1 cellular context compared by ENCODE assay signal in the genomic region with DNA sequence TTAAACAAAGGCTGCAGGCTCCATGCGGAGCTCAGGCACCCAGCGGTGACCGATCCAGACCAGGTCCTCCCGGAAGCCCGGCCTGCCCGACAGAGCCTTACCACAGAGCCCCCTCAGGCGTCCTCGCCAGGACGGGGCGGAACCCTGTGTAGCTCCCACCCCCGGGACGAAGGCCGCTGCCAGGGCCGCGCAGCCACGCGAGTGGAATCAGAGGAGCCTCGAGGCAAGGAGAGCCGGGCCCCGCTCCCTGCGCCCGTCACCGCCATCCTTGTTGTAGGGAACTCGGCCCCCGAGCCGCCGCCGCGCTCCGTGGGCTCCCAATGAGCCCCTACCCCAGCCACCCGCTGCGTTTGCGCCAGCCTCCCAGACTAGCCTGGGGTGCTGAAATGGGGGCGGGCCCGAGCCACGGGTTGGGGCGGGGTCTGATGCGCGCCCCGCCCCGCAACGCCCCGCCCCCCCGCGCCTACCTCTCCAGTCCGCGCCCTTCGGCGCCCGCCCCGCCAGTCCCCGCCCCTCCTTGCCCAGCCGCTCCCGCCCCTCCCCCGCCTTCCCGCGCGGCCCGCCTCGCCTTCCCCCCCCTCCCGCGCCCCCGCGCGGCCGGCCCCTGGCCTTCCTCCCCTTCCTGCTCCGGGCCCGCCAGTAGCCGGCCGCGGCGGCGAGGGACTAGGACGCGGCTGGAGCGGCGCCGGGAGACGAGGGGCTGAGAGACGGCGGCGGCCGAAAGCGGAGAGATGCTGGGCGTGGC.
TF ChIP-seq lines count a peak whose summit lies in the region.

Gene LIMS1, plus strand, starts transcription at position 639 of the 745 bp plus-strand sequence. Its CDS starts 93 bp downstream, at position 732.

TF ChIP-seq in K562, 482 proteins besides CTCF, POLR2A, EP300 and RAD21 (continued from another document and continues in another):
- no peak for TF ChIP-seq RCOR1 (IDR thresholded peaks at IDR 0.05; ENCODE audit: borderline replicate concordance in 1 of 2, low read depth in 2 of 2, low read length in 2 of 2)
- peak; percentile 58; the same call in 1 of the 2 replicates for TF ChIP-seq ZBTB1 (CRISPR knock-in tag; IDR thresholded peaks at IDR 0.05; ENCODE audit: borderline replicate concordance, low read depth)
- no peak for TF ChIP-seq STAT5B (CRISPR knock-in tag; IDR thresholded peaks at IDR 0.05)
- 0 out of 2 replicates have a peak, but pooled peaks have one; percentile 17 for TF ChIP-seq GATAD2A (IDR thresholded peaks at IDR 0.05)
- TF ChIP-seq ZNF3 (CRISPR knock-in tag; IDR thresholded peaks at IDR 0.05): no peak
- TF ChIP-seq TRIM25 (IDR thresholded peaks at IDR 0.05; ENCODE audit: borderline replicate concordance): no peak
- no peak for TF ChIP-seq ZNF764 (CRISPR knock-in tag; IDR thresholded peaks at IDR 0.05; ENCODE audit: low read depth)
- TF ChIP-seq ETS2 (tag; IDR thresholded peaks at IDR 0.05; ENCODE audit: borderline replicate concordance, poor library complexity, severe bottlenecking): no peak
- peak; percentile 48; the same call in 1 of the 2 replicates for TF ChIP-seq GABPA (tag; conservative IDR thresholded peaks at IDR 0.05; ENCODE audit: low read depth)
- TF ChIP-seq NFIX (CRISPR knock-in tag; IDR thresholded peaks at IDR 0.05; ENCODE audit: low read depth): no peak
- TF ChIP-seq ZNF57 (CRISPR knock-in tag; IDR thresholded peaks at IDR 0.05): no peak
- TF ChIP-seq SRSF7 (optimal IDR thresholded peaks at IDR 0.05; ENCODE audit: low read depth, low read length): no peak
- peak in 1 of 2 experiments; percentile 38; a peak in 1 of 4 replicates for TF ChIP-seq SIN3A (IDR thresholded peaks at IDR 0.05; ENCODE audit: borderline replicate concordance in 2 of 2, control insufficient read depth in 1 of 2, low read depth in 2 of 2, low read length in 2 of 2)
- TF ChIP-seq, protein P1, sequence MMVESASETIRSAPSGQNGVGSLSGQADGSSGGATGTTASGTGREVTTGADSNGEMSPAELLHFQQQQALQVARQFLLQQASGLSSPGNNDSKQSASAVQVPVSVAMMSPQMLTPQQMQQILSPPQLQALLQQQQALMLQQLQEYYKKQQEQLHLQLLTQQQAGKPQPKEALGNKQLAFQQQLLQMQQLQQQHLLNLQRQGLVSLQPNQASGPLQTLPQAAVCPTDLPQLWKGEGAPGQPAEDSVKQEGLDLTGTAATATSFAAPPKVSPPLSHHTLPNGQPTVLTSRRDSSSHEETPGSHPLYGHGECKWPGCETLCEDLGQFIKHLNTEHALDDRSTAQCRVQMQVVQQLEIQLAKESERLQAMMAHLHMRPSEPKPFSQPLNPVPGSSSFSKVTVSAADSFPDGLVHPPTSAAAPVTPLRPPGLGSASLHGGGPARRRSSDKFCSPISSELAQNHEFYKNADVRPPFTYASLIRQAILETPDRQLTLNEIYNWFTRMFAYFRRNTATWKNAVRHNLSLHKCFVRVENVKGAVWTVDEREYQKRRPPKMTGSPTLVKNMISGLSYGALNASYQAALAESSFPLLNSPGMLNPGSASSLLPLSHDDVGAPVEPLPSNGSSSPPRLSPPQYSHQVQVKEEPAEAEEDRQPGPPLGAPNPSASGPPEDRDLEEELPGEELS (CRISPR knock-in tag; IDR thresholded peaks at IDR 0.05; ENCODE audit: borderline replicate concordance): peak; percentile 39; the same call in 1 of the 2 replicates
- peak; percentile 51; the same call in 1 of the 2 replicates for TF ChIP-seq TRIM28 (IDR thresholded peaks at IDR 0.05)
- TF ChIP-seq ZNF121 (CRISPR knock-in tag; conservative IDR thresholded peaks at IDR 0.05): no peak
- TF ChIP-seq CCAR2 (IDR thresholded peaks at IDR 0.05; ENCODE audit: low read depth, low read length): no peak
- no peak for TF ChIP-seq PTRF (tag; IDR thresholded peaks at IDR 0.05)
- no peak for TF ChIP-seq NFYB (IDR thresholded peaks at IDR 0.05; ENCODE audit: extremely low read depth, insufficient read length)
- peak; percentile 79; the same call in 1 of the 2 replicates for TF ChIP-seq ZBTB7A (IDR thresholded peaks at IDR 0.05; ENCODE audit: borderline replicate concordance, control insufficient read depth, low read depth, low read length)
- no peak for TF ChIP-seq WHSC1 (IDR thresholded peaks at IDR 0.05; ENCODE audit: low read length)
- no peak for TF ChIP-seq TCF3 (CRISPR knock-in tag; IDR thresholded peaks at IDR 0.05)
- no peak for TF ChIP-seq ZNF785 (CRISPR knock-in tag; IDR thresholded peaks at IDR 0.05)
- TF ChIP-seq BRF1 (IDR thresholded peaks at IDR 0.05; ENCODE audit: borderline replicate concordance, extremely low read depth, insufficient read length): no peak
- 0 out of 2 replicates have a peak, but pooled peaks have one; percentile 29 for TF ChIP-seq CREM (IDR thresholded peaks at IDR 0.05; ENCODE audit: low read depth)
- TF ChIP-seq HINFP (tag; conservative IDR thresholded peaks at IDR 0.05; ENCODE audit: low read depth): no peak
- no peak for TF ChIP-seq ZNF384 (IDR thresholded peaks at IDR 0.05; ENCODE audit: low read depth, low read length)
- no peak for TF ChIP-seq RFX7 (CRISPR knock-in tag; IDR thresholded peaks at IDR 0.05)
- TF ChIP-seq JUNB (CRISPR knock-in tag; conservative IDR thresholded peaks at IDR 0.05): no peak; the same call in 1 of the 2 replicates
- TF ChIP-seq, protein P2, sequence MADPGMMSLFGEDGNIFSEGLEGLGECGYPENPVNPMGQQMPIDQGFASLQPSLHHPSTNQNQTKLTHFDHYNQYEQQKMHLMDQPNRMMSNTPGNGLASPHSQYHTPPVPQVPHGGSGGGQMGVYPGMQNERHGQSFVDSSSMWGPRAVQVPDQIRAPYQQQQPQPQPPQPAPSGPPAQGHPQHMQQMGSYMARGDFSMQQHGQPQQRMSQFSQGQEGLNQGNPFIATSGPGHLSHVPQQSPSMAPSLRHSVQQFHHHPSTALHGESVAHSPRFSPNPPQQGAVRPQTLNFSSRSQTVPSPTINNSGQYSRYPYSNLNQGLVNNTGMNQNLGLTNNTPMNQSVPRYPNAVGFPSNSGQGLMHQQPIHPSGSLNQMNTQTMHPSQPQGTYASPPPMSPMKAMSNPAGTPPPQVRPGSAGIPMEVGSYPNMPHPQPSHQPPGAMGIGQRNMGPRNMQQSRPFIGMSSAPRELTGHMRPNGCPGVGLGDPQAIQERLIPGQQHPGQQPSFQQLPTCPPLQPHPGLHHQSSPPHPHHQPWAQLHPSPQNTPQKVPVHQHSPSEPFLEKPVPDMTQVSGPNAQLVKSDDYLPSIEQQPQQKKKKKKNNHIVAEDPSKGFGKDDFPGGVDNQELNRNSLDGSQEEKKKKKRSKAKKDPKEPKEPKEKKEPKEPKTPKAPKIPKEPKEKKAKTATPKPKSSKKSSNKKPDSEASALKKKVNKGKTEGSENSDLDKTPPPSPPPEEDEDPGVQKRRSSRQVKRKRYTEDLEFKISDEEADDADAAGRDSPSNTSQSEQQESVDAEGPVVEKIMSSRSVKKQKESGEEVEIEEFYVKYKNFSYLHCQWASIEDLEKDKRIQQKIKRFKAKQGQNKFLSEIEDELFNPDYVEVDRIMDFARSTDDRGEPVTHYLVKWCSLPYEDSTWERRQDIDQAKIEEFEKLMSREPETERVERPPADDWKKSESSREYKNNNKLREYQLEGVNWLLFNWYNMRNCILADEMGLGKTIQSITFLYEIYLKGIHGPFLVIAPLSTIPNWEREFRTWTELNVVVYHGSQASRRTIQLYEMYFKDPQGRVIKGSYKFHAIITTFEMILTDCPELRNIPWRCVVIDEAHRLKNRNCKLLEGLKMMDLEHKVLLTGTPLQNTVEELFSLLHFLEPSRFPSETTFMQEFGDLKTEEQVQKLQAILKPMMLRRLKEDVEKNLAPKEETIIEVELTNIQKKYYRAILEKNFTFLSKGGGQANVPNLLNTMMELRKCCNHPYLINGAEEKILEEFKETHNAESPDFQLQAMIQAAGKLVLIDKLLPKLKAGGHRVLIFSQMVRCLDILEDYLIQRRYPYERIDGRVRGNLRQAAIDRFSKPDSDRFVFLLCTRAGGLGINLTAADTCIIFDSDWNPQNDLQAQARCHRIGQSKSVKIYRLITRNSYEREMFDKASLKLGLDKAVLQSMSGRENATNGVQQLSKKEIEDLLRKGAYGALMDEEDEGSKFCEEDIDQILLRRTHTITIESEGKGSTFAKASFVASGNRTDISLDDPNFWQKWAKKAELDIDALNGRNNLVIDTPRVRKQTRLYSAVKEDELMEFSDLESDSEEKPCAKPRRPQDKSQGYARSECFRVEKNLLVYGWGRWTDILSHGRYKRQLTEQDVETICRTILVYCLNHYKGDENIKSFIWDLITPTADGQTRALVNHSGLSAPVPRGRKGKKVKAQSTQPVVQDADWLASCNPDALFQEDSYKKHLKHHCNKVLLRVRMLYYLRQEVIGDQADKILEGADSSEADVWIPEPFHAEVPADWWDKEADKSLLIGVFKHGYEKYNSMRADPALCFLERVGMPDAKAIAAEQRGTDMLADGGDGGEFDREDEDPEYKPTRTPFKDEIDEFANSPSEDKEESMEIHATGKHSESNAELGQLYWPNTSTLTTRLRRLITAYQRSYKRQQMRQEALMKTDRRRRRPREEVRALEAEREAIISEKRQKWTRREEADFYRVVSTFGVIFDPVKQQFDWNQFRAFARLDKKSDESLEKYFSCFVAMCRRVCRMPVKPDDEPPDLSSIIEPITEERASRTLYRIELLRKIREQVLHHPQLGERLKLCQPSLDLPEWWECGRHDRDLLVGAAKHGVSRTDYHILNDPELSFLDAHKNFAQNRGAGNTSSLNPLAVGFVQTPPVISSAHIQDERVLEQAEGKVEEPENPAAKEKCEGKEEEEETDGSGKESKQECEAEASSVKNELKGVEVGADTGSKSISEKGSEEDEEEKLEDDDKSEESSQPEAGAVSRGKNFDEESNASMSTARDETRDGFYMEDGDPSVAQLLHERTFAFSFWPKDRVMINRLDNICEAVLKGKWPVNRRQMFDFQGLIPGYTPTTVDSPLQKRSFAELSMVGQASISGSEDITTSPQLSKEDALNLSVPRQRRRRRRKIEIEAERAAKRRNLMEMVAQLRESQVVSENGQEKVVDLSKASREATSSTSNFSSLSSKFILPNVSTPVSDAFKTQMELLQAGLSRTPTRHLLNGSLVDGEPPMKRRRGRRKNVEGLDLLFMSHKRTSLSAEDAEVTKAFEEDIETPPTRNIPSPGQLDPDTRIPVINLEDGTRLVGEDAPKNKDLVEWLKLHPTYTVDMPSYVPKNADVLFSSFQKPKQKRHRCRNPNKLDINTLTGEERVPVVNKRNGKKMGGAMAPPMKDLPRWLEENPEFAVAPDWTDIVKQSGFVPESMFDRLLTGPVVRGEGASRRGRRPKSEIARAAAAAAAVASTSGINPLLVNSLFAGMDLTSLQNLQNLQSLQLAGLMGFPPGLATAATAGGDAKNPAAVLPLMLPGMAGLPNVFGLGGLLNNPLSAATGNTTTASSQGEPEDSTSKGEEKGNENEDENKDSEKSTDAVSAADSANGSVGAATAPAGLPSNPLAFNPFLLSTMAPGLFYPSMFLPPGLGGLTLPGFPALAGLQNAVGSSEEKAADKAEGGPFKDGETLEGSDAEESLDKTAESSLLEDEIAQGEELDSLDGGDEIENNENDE (IDR thresholded peaks at IDR 0.05; ENCODE audit: low read depth, low read length): no peak
- TF ChIP-seq TEAD2 (tag; IDR thresholded peaks at IDR 0.05): no peak
- no peak for TF ChIP-seq SFPQ (IDR thresholded peaks at IDR 0.05; ENCODE audit: low read depth, low read length)
